In the genomic region with DNA sequence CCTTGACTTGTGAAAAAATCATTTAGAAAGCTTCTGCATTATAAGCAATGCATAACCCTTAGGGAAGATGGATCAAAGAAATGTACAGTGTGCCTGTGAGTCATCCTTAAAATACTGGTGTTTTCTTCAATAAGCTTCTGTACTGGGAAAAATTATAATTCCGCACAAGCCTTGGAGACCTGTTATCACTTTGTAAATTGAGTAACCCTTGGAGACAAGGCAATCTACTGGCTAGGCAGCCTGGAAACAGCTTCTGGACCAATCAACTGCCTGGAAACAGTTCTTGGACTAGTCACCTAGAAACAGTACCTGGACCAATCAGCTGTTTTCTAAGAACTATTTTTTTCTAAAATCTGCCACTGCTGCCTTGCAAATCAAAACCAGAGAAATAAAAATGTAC, we compare ENCODE assay signal across 19 cellular contexts. TPM values are rescaled to one million over a fixed set of nuclear protein-coding genes. Genes with fewer than 3 reads are reported as not detected.
DNase-seq lines count a peak whose midpoint lies in the region; ATAC-seq, FAIRE-seq and TF ChIP-seq lines count a peak whose summit lies in the region.
"Had no signal": no experiment of that assay in that cellular context is flagged by ENCODE, and none has a peak within 500 bp of the region (broad histone marks: within the 10 kb centered on the region; RNA-seq: fewer than 3 reads in every experiment).

No MANE protein-coding gene starts in this region.

- CTCF ChIA-PET in activated CD8-positive, alpha-beta memory T cell treated with anti-CD3 and anti-CD28 coated beads, Interleukin-2, amount 10 ng/mL, durations not matched to agents 7 days and 5 days (lab: Charles Lee): no interaction called here
- CTCF ChIA-PET in OCI-LY7 (lab: Charles Lee; ENCODE audit: unreplicated experiment): no interaction called here

- in situ Hi-C loops in SK-MEL-5 (cut with HindIII; ENCODE audit: low pct_unique_long_range_greater_than_20kb, low sequenced_read_pairs): no loop called here

- no peak for FAIRE-seq in pancreas (lab: Jason Lieb, UNC)

- H3K27ac Mint-ChIP-seq in activated CD8-positive, alpha-beta memory T cell treated with anti-CD3 and anti-CD28 coated beads, Interleukin-2, amount 10 ng/mL, durations not matched to agents 7 days and 5 days: no peak overlapping the region

- no TSS peak for BruUV-seq in OCI-LY7 (replicated peaks; lab: Mats Ljungman, UMichigan)

- H3K27ac ChIP-seq in pancreas (no peak overlapping the region), OCI-LY7 (ENCODE audit: low read depth, low read length, poor library complexity, severe bottlenecking) (no peak overlapping the region)
- H3K27ac ChIP-seq: BLaER1 treated with 17β-estradiol and CSF1 and Interleukin-3, amounts not matched to agents 10 nM and 100 nM; breast epithelium; left ventricle myocardium inferior; parathyroid adenoma; SJSA1; thyroid gland had no signal

- peak; percentile 89 to 99 (median 94) for ATAC-seq in pancreas
- no peak for ATAC-seq in activated CD8-positive, alpha-beta memory T cell treated with anti-CD3 and anti-CD28 coated beads, Interleukin-2, amount 10 ng/mL, durations not matched to agents 7 days and 5 days
- no peak for ATAC-seq in esophagus mucosa

- no peaks in the 10 kb centered on the region for H3K36me3 Mint-ChIP-seq in activated CD8-positive, alpha-beta memory T cell treated with anti-CD3 and anti-CD28 coated beads, Interleukin-2, amount 10 ng/mL, durations not matched to agents 7 days and 5 days

- H3K36me3 ChIP-seq in pancreas: no peaks in the 10 kb centered on the region
- no peaks in the 10 kb centered on the region for H3K36me3 ChIP-seq in OCI-LY7 (ENCODE audit: insufficient read depth, low read length)
- H3K36me3 ChIP-seq: BLaER1 treated with 17β-estradiol and CSF1 and Interleukin-3, amounts not matched to agents 10 nM and 100 nM; breast epithelium; left ventricle myocardium inferior; SJSA1; thyroid gland had no signal

- H3K4me1 ChIP-seq in pancreas (peaks cover 0 to 3% (median 0%) of the 10 kb centered on the region in 3 donors), OCI-LY7 (ENCODE audit: insufficient read depth, low read length, poor library complexity, severe bottlenecking) (no peaks in the 10 kb centered on the region)
- H3K4me1 ChIP-seq: breast epithelium, left ventricle myocardium inferior, parathyroid adenoma, SJSA1, thyroid gland had no signal

- no peaks in the 10 kb centered on the region for H3K79me2 ChIP-seq in OCI-LY7 (ENCODE audit: insufficient read depth, low read depth, low read length)
- H3K79me2 ChIP-seq: parathyroid adenoma had no signal

- no peak overlapping the region for H2AFZ ChIP-seq in OCI-LY7 (ENCODE audit: low read length)
- H2AFZ ChIP-seq: parathyroid adenoma had no signal

- DNase-seq in HCEC 1CT (peak; percentile 15), SK-MEL-5 (ENCODE audit: low read depth, low spot score) (peak; percentile 93), fibroblast of mammary gland (ENCODE audit: low read depth) (peak; percentile 65), pancreas (peak in 3 of 6 donors; percentile 40 to 74 (median 55)), OCI-LY7 (ENCODE audit: low spot score) (no peak)
- DNase-seq in activated CD8-positive, alpha-beta memory T cell treated with anti-CD3 and anti-CD28 coated beads, Interleukin-2, amount 10 ng/mL, durations not matched to agents 7 days and 5 days: no peak
- DNase-seq: activated CD4-positive, alpha-beta T cell treated with anti-CD3 and anti-CD28 coated beads for 4 hours; activated naive CD4-positive, alpha-beta T cell; DMS79 treated with DMSO at 0.1 percent for 48 hours; left ventricle myocardium inferior; MV-4-11; NCI-H2171; T1000; thyroid gland had no signal

- intact Hi-C loops in pancreas (cut with DNase I) (loop anchor here in 2 of 3 donors (5.0 kb wide), 1 partner anchor 253 kb away; no protein-coding TSS in a partner anchor), OCI-LY7 (cut with micrococcal nuclease; ENCODE audit: unreplicated experiment) (no loop called here)

- POLR2A ChIA-PET in OCI-LY7 (lab: Charles Lee): interaction anchor here (1.3 kb wide), 1 partner anchor 22 kb away, joined by 6 read pairs; no protein-coding TSS in a partner anchor

- H3K9me3 ChIP-seq in pancreas (no peaks in the 10 kb centered on the region), OCI-LY7 (ENCODE audit: low read length) (no peaks in the 10 kb centered on the region)
- H3K9me3 ChIP-seq: BLaER1 treated with 17β-estradiol and CSF1 and Interleukin-3, amounts not matched to agents 10 nM and 100 nM; breast epithelium; left ventricle myocardium inferior; SJSA1; thyroid gland had no signal

- no peaks in the 10 kb centered on the region for H3K9me2 ChIP-seq in OCI-LY7 (ENCODE audit: insufficient read depth, low read length)

- 19 to 23% methylated on average over 1 of the region's 1 CpG for WGBS in pancreas, 2 donors

- H3K4me1 Mint-ChIP-seq in activated CD8-positive, alpha-beta memory T cell treated with anti-CD3 and anti-CD28 coated beads, Interleukin-2, amount 10 ng/mL, durations not matched to agents 7 days and 5 days: no peaks in the 10 kb centered on the region

- no peaks in the 10 kb centered on the region for H3K27me3 ChIP-seq in pancreas
- H3K27me3 ChIP-seq: BLaER1 treated with 17β-estradiol and CSF1 and Interleukin-3, amounts not matched to agents 10 nM and 100 nM; breast epithelium; SJSA1; thyroid gland had no signal

- H3K9me3 Mint-ChIP-seq in activated CD8-positive, alpha-beta memory T cell treated with anti-CD3 and anti-CD28 coated beads, Interleukin-2, amount 10 ng/mL, durations not matched to agents 7 days and 5 days (ENCODE audit: low read depth): no peaks in the 10 kb centered on the region

- TF ChIP-seq CTCF in fibroblast of mammary gland (conservative IDR thresholded peaks at IDR 0.05; ENCODE audit: control insufficient read depth, insufficient read depth, low read depth, low read length) (no peak), pancreas (IDR thresholded peaks at IDR 0.05) (no peak), OCI-LY7 (conservative IDR thresholded peaks at IDR 0.05; ENCODE audit: low read length) (no peak)

- no peaks in the 10 kb centered on the region for H3K27me3 Mint-ChIP-seq in activated CD8-positive, alpha-beta memory T cell treated with anti-CD3 and anti-CD28 coated beads, Interleukin-2, amount 10 ng/mL, durations not matched to agents 7 days and 5 days

- H4K20me1 ChIP-seq in OCI-LY7 (ENCODE audit: insufficient read depth, low read length): no peaks in the 10 kb centered on the region
- H4K20me1 ChIP-seq: BLaER1 treated with 17β-estradiol and CSF1 and Interleukin-3, amounts not matched to agents 10 nM and 100 nM had no signal

- H3K4me3 Mint-ChIP-seq in activated CD8-positive, alpha-beta memory T cell treated with anti-CD3 and anti-CD28 coated beads, Interleukin-2, amount 10 ng/mL, durations not matched to agents 7 days and 5 days: no peak overlapping the region

- H3K4me3 ChIP-seq in fibroblast of mammary gland (ENCODE audit: control insufficient read depth, low read depth, low read length) (no peak overlapping the region), pancreas (no peak overlapping the region), OCI-LY7 (ENCODE audit: low read depth, low read length, poor library complexity, severe bottlenecking) (no peak overlapping the region)
- H3K4me3 ChIP-seq: BLaER1 treated with 17β-estradiol and CSF1 and Interleukin-3, amounts not matched to agents 10 nM and 100 nM; breast epithelium; left ventricle myocardium inferior; SJSA1; thyroid gland had no signal

- H3K4me2 ChIP-seq in OCI-LY7 (ENCODE audit: low read length): no peak overlapping the region
- H3K4me2 ChIP-seq: BLaER1 treated with 17β-estradiol and CSF1 and Interleukin-3, amounts not matched to agents 10 nM and 100 nM had no signal

RNA-seq across cellular contexts. Expression of gene RNGTT, which starts 25.8 kb away (rescaled TPM):
- total RNA-seq in SK-MEL-5 (2014; rRNA removed; shearing (Covaris generic)): 22.4 and 23.7 TPM in 2 replicates
- 13.1 and 18.1 TPM in 2 replicates for polyA plus RNA-seq in SK-MEL-5 (2015; cell fraction: cytosol; rRNA removed)
- polyA plus RNA-seq in SK-MEL-5 (2015; cell fraction: nucleus; rRNA removed): 6.8 and 8.4 TPM in 2 replicates
- total RNA-seq in pancreas (1 to 10 TPM; 2.6 to 6.1 (median 3.5) TPM), esophagus mucosa (8.1 TPM), OCI-LY7 (2022) (38.2 and 39.5 TPM in 2 replicates)
- 1 to 10 TPM; 1.7 to 2.9 TPM for polyA plus RNA-seq in pancreas
- 10 to 100 TPM; 19.9 to 25.1 TPM for total RNA-seq in activated CD8-positive, alpha-beta memory T cell treated with anti-CD3 and anti-CD28 coated beads, Interleukin-2, amount 10 ng/mL, durations not matched to agents 7 days and 5 days
- total RNA-seq in OCI-LY7 (2014; rRNA removed; shearing (Covaris generic)): 38.5 and 41.7 TPM in 2 replicates

Comparison
In these comparisons a context has a peak if more than half of its experiments do, and no peak if none do; other contexts are left out.
1. DNase-seq: peak in HCEC 1CT (single experiment), SK-MEL-5 (single experiment) and fibroblast of mammary gland (single experiment); none in activated CD8-positive, alpha-beta memory T cell treated with anti-CD3 and anti-CD28 coated beads, Interleukin-2, amount 10 ng/mL, durations not matched to agents 7 days and 5 days (single experiment) and OCI-LY7 (single experiment).
2. ATAC-seq: peak in pancreas (4 of 4); none in activated CD8-positive, alpha-beta memory T cell treated with anti-CD3 and anti-CD28 coated beads, Interleukin-2, amount 10 ng/mL, durations not matched to agents 7 days and 5 days (single experiment) and esophagus mucosa (single experiment).